ENCODE assay signal across 8 cellular contexts in the genomic region with DNA sequence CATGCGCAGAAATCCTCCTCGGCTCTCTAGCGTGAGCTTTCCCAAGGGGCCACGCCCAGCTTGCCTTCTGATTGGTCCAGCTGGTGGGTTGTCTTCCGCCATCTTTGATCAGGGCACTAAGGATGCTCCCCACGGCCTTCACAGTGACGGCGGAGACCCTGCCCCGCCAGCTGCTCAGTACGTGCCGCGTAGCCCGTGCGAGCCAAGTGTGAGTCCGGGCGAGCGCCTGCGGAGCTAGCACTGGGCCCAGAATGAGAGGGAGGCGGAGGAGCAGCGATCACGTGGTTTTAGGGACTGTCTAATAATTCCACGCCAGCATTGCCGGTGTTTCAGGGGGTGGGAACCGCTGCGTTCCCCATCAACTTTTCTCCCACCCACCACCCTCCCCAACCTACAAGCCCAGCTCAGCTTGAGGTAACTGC. TPM values are rescaled to one million over a fixed set of nuclear protein-coding genes. Genes with fewer than 3 reads are reported as not detected.
DNase-seq lines count a peak whose midpoint lies in the region; ATAC-seq and TF ChIP-seq lines count a peak whose summit lies in the region.

No MANE protein-coding gene starts in this region.

- no peaks in the 10 kb centered on the region for H3K9me3 ChIP-seq in naive thymus-derived CD4-positive, alpha-beta T cell (ENCODE audit: control insufficient read depth in 2 of 3, low read length in 3 of 3)

- CTCF ChIA-PET in naive thymus-derived CD4-positive, alpha-beta T cell (lab: Charles Lee): interaction anchor here (0.6 to 7.7 kb wide), 11 partner anchors 10 to 506 kb away, joined by 4 to 78 read pairs (median 8); partner anchors contain the start of genes CASTOR1, OSM, RNF215 and SEC14L2

- H3K4me1 Mint-ChIP-seq in activated T-helper 2 cell treated with anti-CD3 and anti-CD28 coated beads, Interferon-gamma antibody, Interleukin-2, Interleukin-4, amounts not matched to agents 10 μg/mL and 5 μg/mL and 100 μg/mL, durations not matched to agents 14 hours and 24 hours and 36 hours (ENCODE audit: low read depth): peaks cover 57% of the 10 kb centered on the region
- peaks cover 30 to 71% (median 64%) of the 10 kb centered on the region in 7 donors for H3K4me1 Mint-ChIP-seq in naive thymus-derived CD4-positive, alpha-beta T cell
- peaks cover 37 to 64% of the 10 kb centered on the region in 2 donors for H3K4me1 Mint-ChIP-seq in stimulated activated naive B cell treated with anti-CD40 and anti-IgM and Interleukin-4, amounts not matched to agents 10 μg/mL and 1 μg/mL and 100 μg/mL, for 72 hours

- H3K4me3 ChIP-seq in LNCaP clone FGC (ENCODE audit: low read depth, low read length) (peak overlapping the region; percentile 66), fibroblast of mammary gland (ENCODE audit: control insufficient read depth, low read depth, low read length) (peak overlapping the region; percentile 62)
- peak overlapping the region; percentile 76 for H3K4me3 ChIP-seq in naive thymus-derived CD4-positive, alpha-beta T cell (ENCODE audit: low read length)

- H3K27me3 ChIP-seq in naive thymus-derived CD4-positive, alpha-beta T cell (ENCODE audit: control insufficient read depth in 2 of 2, insufficient read depth in 2 of 2, low read length in 2 of 2): no peaks in the 10 kb centered on the region

- TF ChIP-seq CTCF in LNCaP clone FGC (IDR thresholded peaks at IDR 0.05; ENCODE audit: control insufficient read depth, extremely low read depth, insufficient read depth) (no peak), fibroblast of mammary gland (conservative IDR thresholded peaks at IDR 0.05; ENCODE audit: control insufficient read depth, insufficient read depth, low read depth, low read length) (no peak)

- peaks cover 28 to 36% of the 10 kb centered on the region in 2 donors for H3K4me1 ChIP-seq in naive thymus-derived CD4-positive, alpha-beta T cell (ENCODE audit: control insufficient read depth in 2 of 2, insufficient read depth in 2 of 2, low read length in 2 of 2)

- peak overlapping the region; percentile 99 for H3K27ac Mint-ChIP-seq in activated T-helper 2 cell treated with anti-CD3 and anti-CD28 coated beads, Interferon-gamma antibody, Interleukin-2, Interleukin-4, amounts not matched to agents 10 μg/mL and 5 μg/mL and 100 μg/mL, durations not matched to agents 14 hours and 24 hours and 36 hours
- peak overlapping the region; percentile 96 to 100 (median 98) for H3K27ac Mint-ChIP-seq in naive thymus-derived CD4-positive, alpha-beta T cell
- H3K27ac Mint-ChIP-seq in stimulated activated naive B cell treated with anti-CD40 and anti-IgM and Interleukin-4, amounts not matched to agents 10 μg/mL and 1 μg/mL and 100 μg/mL, for 72 hours: peak overlapping the region; percentile 99

- DNase-seq in EL (peak; percentile 100), H4 (ENCODE audit: low spot score) (peak; percentile 97), LNCaP clone FGC (ENCODE audit: low read depth) (peak; percentile 98), RPMI8226 (peak; percentile 99), fibroblast of mammary gland (ENCODE audit: low read depth) (peak; percentile 99)
- DNase-seq in activated T-helper 2 cell treated with anti-CD3 and anti-CD28 coated beads, Interferon-gamma antibody, Interleukin-2, Interleukin-4, amounts not matched to agents 10 μg/mL and 5 μg/mL and 100 μg/mL, durations not matched to agents 14 hours and 24 hours and 36 hours (ENCODE audit: low spot score): peak; percentile 98
- peak; percentile 82 to 99 (median 98) for DNase-seq in naive thymus-derived CD4-positive, alpha-beta T cell
- DNase-seq in stimulated activated naive B cell treated with anti-CD40 and anti-IgM and Interleukin-4, amounts not matched to agents 10 μg/mL and 1 μg/mL and 100 μg/mL, for 72 hours: peak; percentile 99

- peaks cover 62% of the 10 kb centered on the region for H3K36me3 Mint-ChIP-seq in activated T-helper 2 cell treated with anti-CD3 and anti-CD28 coated beads, Interferon-gamma antibody, Interleukin-2, Interleukin-4, amounts not matched to agents 10 μg/mL and 5 μg/mL and 100 μg/mL, durations not matched to agents 14 hours and 24 hours and 36 hours (ENCODE audit: low read depth)
- H3K36me3 Mint-ChIP-seq in naive thymus-derived CD4-positive, alpha-beta T cell: peaks cover 4 to 39% (median 7%) of the 10 kb centered on the region in 5 donors
- peaks cover 23 to 36% of the 10 kb centered on the region in 2 donors for H3K36me3 Mint-ChIP-seq in stimulated activated naive B cell treated with anti-CD40 and anti-IgM and Interleukin-4, amounts not matched to agents 10 μg/mL and 1 μg/mL and 100 μg/mL, for 72 hours

- intact Hi-C loops in activated T-helper 2 cell treated with anti-CD3 and anti-CD28 coated beads, Interferon-gamma antibody, Interleukin-2, Interleukin-4, amounts not matched to agents 10 μg/mL and 5 μg/mL and 100 μg/mL, durations not matched to agents 14 hours and 24 hours and 36 hours (cut with micrococcal nuclease): loop anchor here (1.0 to 10.0 kb wide), 11 partner anchors 11 to 871 kb away; partner anchors contain the start of genes ASCC2, CASTOR1, PES1 and PIK3IP1
- intact Hi-C loops in naive thymus-derived CD4-positive, alpha-beta T cell (cut with micrococcal nuclease): loop anchor here (1.0 to 10.0 kb wide), 16 partner anchors 10 to 1071 kb away; partner anchors contain the start of genes ASCC2 (in 2 of the 2), SF3A1 (in 2 of the 2), UQCR10 (in 2 of the 2) and ZMAT5 (in 2 of the 2)

- H3K36me3 ChIP-seq in naive thymus-derived CD4-positive, alpha-beta T cell (ENCODE audit: control insufficient read depth in 2 of 3, insufficient read depth in 3 of 3, low read length in 3 of 3): peaks cover 0 to 17% (median 0%) of the 10 kb centered on the region in 3 experiments

- peak; percentile 92 for ATAC-seq in naive thymus-derived CD4-positive, alpha-beta T cell
- peak; percentile 92 to 94 for ATAC-seq in stimulated activated naive B cell treated with anti-CD40 and anti-IgM and Interleukin-4, amounts not matched to agents 10 μg/mL and 1 μg/mL and 100 μg/mL, for 72 hours (replicated peaks)

- H3K27ac ChIP-seq in naive thymus-derived CD4-positive, alpha-beta T cell (ENCODE audit: low read depth, low read length): peak overlapping the region; percentile 97

- H3K27me3 Mint-ChIP-seq in activated T-helper 2 cell treated with anti-CD3 and anti-CD28 coated beads, Interferon-gamma antibody, Interleukin-2, Interleukin-4, amounts not matched to agents 10 μg/mL and 5 μg/mL and 100 μg/mL, durations not matched to agents 14 hours and 24 hours and 36 hours (ENCODE audit: low read depth): no peaks in the 10 kb centered on the region
- H3K27me3 Mint-ChIP-seq in naive thymus-derived CD4-positive, alpha-beta T cell: peaks cover 0 to 4% (median 0%) of the 10 kb centered on the region in 5 donors
- H3K27me3 Mint-ChIP-seq in stimulated activated naive B cell treated with anti-CD40 and anti-IgM and Interleukin-4, amounts not matched to agents 10 μg/mL and 1 μg/mL and 100 μg/mL, for 72 hours: no peaks in the 10 kb centered on the region

- POLR2A ChIA-PET in naive thymus-derived CD4-positive, alpha-beta T cell (lab: Charles Lee): interaction anchor here (0.7 to 7.8 kb wide), 28 partner anchors 11 to 922 kb away, joined by 3 to 158 read pairs (median 4); partner anchors contain the start of genes CASTOR1, CCDC157, MORC2 and PATZ1

- H3K4me3 Mint-ChIP-seq in activated T-helper 2 cell treated with anti-CD3 and anti-CD28 coated beads, Interferon-gamma antibody, Interleukin-2, Interleukin-4, amounts not matched to agents 10 μg/mL and 5 μg/mL and 100 μg/mL, durations not matched to agents 14 hours and 24 hours and 36 hours (ENCODE audit: low read depth): peak overlapping the region; percentile 95
- H3K4me3 Mint-ChIP-seq in naive thymus-derived CD4-positive, alpha-beta T cell: peak overlapping the region; percentile 94 to 99 (median 98)
- peak overlapping the region; percentile 88 to 97 for H3K4me3 Mint-ChIP-seq in stimulated activated naive B cell treated with anti-CD40 and anti-IgM and Interleukin-4, amounts not matched to agents 10 μg/mL and 1 μg/mL and 100 μg/mL, for 72 hours

- no peaks in the 10 kb centered on the region for H3K9me3 Mint-ChIP-seq in activated T-helper 2 cell treated with anti-CD3 and anti-CD28 coated beads, Interferon-gamma antibody, Interleukin-2, Interleukin-4, amounts not matched to agents 10 μg/mL and 5 μg/mL and 100 μg/mL, durations not matched to agents 14 hours and 24 hours and 36 hours
- H3K9me3 Mint-ChIP-seq in naive thymus-derived CD4-positive, alpha-beta T cell: no peaks in the 10 kb centered on the region
- H3K9me3 Mint-ChIP-seq in stimulated activated naive B cell treated with anti-CD40 and anti-IgM and Interleukin-4, amounts not matched to agents 10 μg/mL and 1 μg/mL and 100 μg/mL, for 72 hours: no peaks in the 10 kb centered on the region

RNA-seq across cellular contexts. Expression of gene MTFP1, which starts 1.6 kb away (rescaled TPM):
- 45.6 and 47.0 TPM in 2 replicates for total RNA-seq in H4 (2014; rRNA removed; shearing (Covaris generic))
- 72.2 and 77.3 TPM in 2 replicates for total RNA-seq in activated T-helper 2 cell treated with anti-CD3 and anti-CD28 coated beads, Interferon-gamma antibody, Interleukin-2, Interleukin-4, amounts not matched to agents 10 μg/mL and 5 μg/mL and 100 μg/mL, durations not matched to agents 14 hours and 24 hours and 36 hours
- 10 to 100 TPM; 10.2 to 68.2 (median 23.6) TPM for total RNA-seq in naive thymus-derived CD4-positive, alpha-beta T cell
- 10 to 100 TPM; 26.7 to 30.4 TPM for polyA plus RNA-seq in naive thymus-derived CD4-positive, alpha-beta T cell

RNA-seq across cellular contexts. Expression of gene SEC14L2, which starts 27.2 kb away (rescaled TPM):
- total RNA-seq in H4 (2014; rRNA removed; shearing (Covaris generic)): 2.4 and 7.8 TPM in 2 replicates
- 32.7 and 36.2 TPM in 2 replicates for total RNA-seq in activated T-helper 2 cell treated with anti-CD3 and anti-CD28 coated beads, Interferon-gamma antibody, Interleukin-2, Interleukin-4, amounts not matched to agents 10 μg/mL and 5 μg/mL and 100 μg/mL, durations not matched to agents 14 hours and 24 hours and 36 hours
- 100 to 1,000 TPM in 1 of 5 experiments, 10 to 100 TPM in 4; 10.7 to 147 (median 16.5) TPM for total RNA-seq in naive thymus-derived CD4-positive, alpha-beta T cell
- 10 to 100 TPM; 12.7 to 20.7 TPM for polyA plus RNA-seq in naive thymus-derived CD4-positive, alpha-beta T cell

RNA-seq across cellular contexts. Expression of gene RNF215, which starts 36.8 kb away (rescaled TPM):
- total RNA-seq in H4 (2014; rRNA removed; shearing (Covaris generic)): 5.1 and 6.4 TPM in 2 replicates
- total RNA-seq in activated T-helper 2 cell treated with anti-CD3 and anti-CD28 coated beads, Interferon-gamma antibody, Interleukin-2, Interleukin-4, amounts not matched to agents 10 μg/mL and 5 μg/mL and 100 μg/mL, durations not matched to agents 14 hours and 24 hours and 36 hours: 17.2 and 19.3 TPM in 2 replicates
- total RNA-seq in naive thymus-derived CD4-positive, alpha-beta T cell: 10 to 100 TPM in 1 of 5 experiments, 1 to 10 TPM in 4; 4.3 to 10.8 (median 5.3) TPM
- 1 to 10 TPM in 1 of 2 donors, under 1 TPM in 1; 0.08 to 1.1 TPM for polyA plus RNA-seq in naive thymus-derived CD4-positive, alpha-beta T cell

RNA-seq across cellular contexts. Expression of gene SEC14L3, which starts 47.8 kb away (rescaled TPM):
- total RNA-seq in H4 (2014; rRNA removed; shearing (Covaris generic)): not detected in 2 replicates
- not detected in 2 replicates for total RNA-seq in activated T-helper 2 cell treated with anti-CD3 and anti-CD28 coated beads, Interferon-gamma antibody, Interleukin-2, Interleukin-4, amounts not matched to agents 10 μg/mL and 5 μg/mL and 100 μg/mL, durations not matched to agents 14 hours and 24 hours and 36 hours
- total RNA-seq in naive thymus-derived CD4-positive, alpha-beta T cell: not detected
- polyA plus RNA-seq in naive thymus-derived CD4-positive, alpha-beta T cell: not detected

Comparison
In these comparisons a context has a peak if more than half of its experiments do, and no peak if none do; other contexts are left out.
1. Peak in every context shown above with its lines: DNase-seq, ATAC-seq, H3K4me3 ChIP-seq and H3K27ac ChIP-seq.